ENCODE assay signal across 21 cellular contexts in the genomic region with DNA sequence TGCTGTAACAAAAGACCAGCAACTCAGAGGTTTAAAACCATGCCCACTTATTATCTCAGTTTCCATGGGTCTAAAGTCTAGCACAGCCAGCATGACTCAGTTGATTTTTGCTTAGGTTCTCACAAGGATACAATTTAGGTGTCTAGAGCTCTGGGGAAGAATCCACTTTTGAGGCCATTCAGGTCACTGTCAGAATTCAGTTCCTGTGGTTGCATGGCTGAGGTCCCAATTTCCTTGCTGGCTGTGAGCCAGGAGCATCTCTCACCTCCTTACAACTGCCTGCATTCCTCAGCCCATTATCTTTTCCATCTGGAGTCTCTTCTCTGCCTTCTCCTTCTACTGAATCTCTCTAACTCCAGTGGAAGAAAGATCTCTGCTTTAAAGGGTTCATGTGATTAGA.
"Had no signal": no experiment of that assay in that cellular context is flagged by ENCODE, and none has a peak within 500 bp of the region (broad histone marks: within the 10 kb centered on the region; RNA-seq: fewer than 3 reads in every experiment).

No MANE protein-coding gene starts in this region.

- H3K4me1 Mint-ChIP-seq: activated B cell treated with CpG ODN at 0.5 μM for 24 hours, neural progenitor cell, T-helper 17 cell had no signal

- H3K27me3 Mint-ChIP-seq: activated B cell treated with CpG ODN at 0.5 μM for 24 hours; activated CD4-positive, alpha-beta T cell treated with anti-CD3 and anti-CD28 coated beads, Interleukin-2, amount 10 ng/mL, durations not matched to agents 7 days and 5 days; T-helper 17 cell had no signal

- DNase-seq: activated B cell treated with CpG ODN at 0.5 μM for 24 hours; activated CD4-positive, alpha-beta T cell treated with anti-CD3 and anti-CD28 coated beads, Interleukin-2, amount 10 ng/mL, durations not matched to agents 7 days and 5 days; activated naive CD4-positive, alpha-beta T cell treated with anti-CD3 and anti-CD28 coated beads, Interleukin-2, amount 50 U/mL, for 16 hours; activated T-cell treated with anti-CD3 and anti-CD28 coated beads for 4 hours; adrenal gland; body of pancreas; esophagus squamous epithelium; foreskin fibroblast; heart right ventricle; islet precursor cell; left ventricle myocardium superior; pancreas; retina; T-helper 17 cell; tibial artery; uterus had no signal

- H3K36me3 ChIP-seq: adrenal gland, esophagus squamous epithelium, heart right ventricle, neural progenitor cell, pancreas, tibial artery, uterus had no signal

- H3K27ac Mint-ChIP-seq: activated B cell treated with CpG ODN at 0.5 μM for 24 hours; activated CD4-positive, alpha-beta T cell treated with anti-CD3 and anti-CD28 coated beads, Interleukin-2, amount 10 ng/mL, durations not matched to agents 7 days and 5 days; activated T-helper 2 cell treated with anti-CD3 and anti-CD28 coated beads, Interferon-gamma antibody, Interleukin-2, Interleukin-4, amounts not matched to agents 10 μg/mL and 5 μg/mL and 100 μg/mL, durations not matched to agents 14 hours and 24 hours and 36 hours; neural progenitor cell; T-helper 17 cell had no signal

- H2AFZ ChIP-seq: neural progenitor cell had no signal

- H3K9ac ChIP-seq: neural progenitor cell had no signal

- H3K27me3 ChIP-seq: adrenal gland, body of pancreas, esophagus squamous epithelium, heart right ventricle, neural progenitor cell, pancreas, tibial artery, uterus had no signal

- H3K4me3 Mint-ChIP-seq: activated B cell treated with CpG ODN at 0.5 μM for 24 hours; activated CD4-positive, alpha-beta T cell treated with anti-CD3 and anti-CD28 coated beads, Interleukin-2, amount 10 ng/mL, durations not matched to agents 7 days and 5 days; neural progenitor cell; T-helper 17 cell had no signal

- ATAC-seq: body of pancreas, heart right ventricle, left ventricle myocardium superior, pancreas, T-helper 17 cell had no signal

- H3K4me3 ChIP-seq: adrenal gland, body of pancreas, esophagus squamous epithelium, heart right ventricle, neural progenitor cell, pancreas, skin epidermis, tibial artery, uterus had no signal

- H3K4me1 ChIP-seq: adrenal gland, esophagus squamous epithelium, neural progenitor cell, pancreas, tibial artery, uterus had no signal

- H3K4me2 ChIP-seq: neural progenitor cell had no signal

- FAIRE-seq: endometrium, pancreas, TTC549 had no signal

- H3K27ac ChIP-seq: adrenal gland, body of pancreas, esophagus squamous epithelium, heart right ventricle, neural progenitor cell, pancreas, skin epidermis, tibial artery, uterus had no signal

- H3K9me3 ChIP-seq: adrenal gland, body of pancreas, pancreas, uterus had no signal
